18 cellular contexts compared by ENCODE assay signal in genomic region chr7:34841326-34841725, GRCh38.
"Had no signal": no experiment of that assay in that cellular context is flagged by ENCODE, and none has a peak within 500 bp of the region (broad histone marks: within the 10 kb centered on the region; RNA-seq: fewer than 3 reads in every experiment).

No MANE protein-coding gene starts in this region.

- H3K27me3 ChIP-seq: adrenal gland had no signal

- ATAC-seq: activated CD4-positive, alpha-beta T cell treated with anti-CD3 and anti-CD28 coated beads for 36 hours; activated CD8-positive, alpha-beta T cell treated with anti-CD3 and anti-CD28 coated beads for 36 hours; T-helper 17 cell had no signal

- H3K9me3 ChIP-seq: adrenal gland had no signal

- H3K4me2 ChIP-seq: KMS-11 had no signal

- H3K27ac ChIP-seq: adrenal gland, KMS-11 had no signal

- H3K9ac ChIP-seq: KMS-11 had no signal

- H3K36me3 ChIP-seq: adrenal gland had no signal

- H3K4me3 ChIP-seq: adrenal gland had no signal

- H3K4me1 ChIP-seq: adrenal gland had no signal

- DNase-seq: activated CD4-positive, alpha-beta T cell treated with anti-CD3 and anti-CD28 coated beads for 36 hours; activated CD4-positive, CD25-positive, alpha-beta regulatory T cell; activated CD8-positive, alpha-beta memory T cell treated with anti-CD3 and anti-CD28 coated beads, Interleukin-2, amount 50 U/mL, for 4 hours; activated CD8-positive, alpha-beta T cell treated with anti-CD3 and anti-CD28 coated beads for 36 hours; activated naive CD4-positive, alpha-beta T cell treated with anti-CD3 and anti-CD28 coated beads, Interleukin-2, amount 50 U/mL, for 16 hours; activated naive CD8-positive, alpha-beta T cell treated with anti-CD3 and anti-CD28 coated beads, Interleukin-2, amount 10 ng/mL, durations not matched to agents 7 days and 5 days; adrenal gland; anterior cingulate cortex; NCI-H1092 treated with DMSO at 0.1 percent for 48 hours; NCI-H1436; NCI-H1694 treated with DMSO at 0.1 percent for 48 hours; NCI-H2029 treated with DMSO at 0.1 percent for 48 hours; NCI-H345; NCI-H510A; SIG-M5; T-helper 17 cell; T-helper 9 cell had no signal
